Comparison of ENCODE assay signal across 10 cellular contexts in genomic region chr3:14148041-14148985, GRCh38. TPM values are rescaled to one million over a fixed set of nuclear protein-coding genes. Genes with fewer than 3 reads are reported as not detected.
DNase-seq lines count a peak whose midpoint lies in the region; ATAC-seq and TF ChIP-seq lines count a peak whose summit lies in the region.
"Had no signal": no experiment of that assay in that cellular context is flagged by ENCODE, and none has a peak within 500 bp of the region (broad histone marks: within the 10 kb centered on the region; RNA-seq: fewer than 3 reads in every experiment).

No MANE protein-coding gene starts in this region.

- H3K27ac ChIP-seq in WERI-Rb-1 (no peak overlapping the region), upper lobe of right lung (peak overlapping the region; percentile 96)

- peak overlapping the region; percentile 4 for H3K27ac Mint-ChIP-seq in activated naive CD4-positive, alpha-beta T cell treated with anti-CD3 and anti-CD28 coated beads, Interleukin-2, amount 50 U/mL, for 24 hours
- H3K27ac Mint-ChIP-seq: activated naive CD8-positive, alpha-beta T cell treated with anti-CD3 and anti-CD28 coated beads for 36 hours had no signal

- H3K36me3 Mint-ChIP-seq in activated naive CD4-positive, alpha-beta T cell treated with anti-CD3 and anti-CD28 coated beads, Interleukin-2, amount 50 U/mL, for 24 hours, result peaks cover 8% of the 10 kb centered on the region

- no peaks in the 10 kb centered on the region for H3K9me3 Mint-ChIP-seq in activated naive CD4-positive, alpha-beta T cell treated with anti-CD3 and anti-CD28 coated beads, Interleukin-2, amount 50 U/mL, for 24 hours
- H3K9me3 Mint-ChIP-seq: activated naive CD8-positive, alpha-beta T cell treated with anti-CD3 and anti-CD28 coated beads for 36 hours had no signal

- H3K4me3 Mint-ChIP-seq in activated naive CD4-positive, alpha-beta T cell treated with anti-CD3 and anti-CD28 coated beads, Interleukin-2, amount 50 U/mL, for 24 hours, result no peak overlapping the region
- H3K4me3 Mint-ChIP-seq: activated naive CD8-positive, alpha-beta T cell treated with anti-CD3 and anti-CD28 coated beads for 36 hours had no signal

- intact Hi-C loops in upper lobe of right lung (cut with DNase I), result no loop called here

- TF ChIP-seq CTCF in WERI-Rb-1 (IDR thresholded peaks at IDR 0.05; ENCODE audit: low read depth, low read length) (peak; percentile 80), upper lobe of right lung (IDR thresholded peaks at IDR 0.05) (no peak)

- H3K36me3 ChIP-seq in WERI-Rb-1 (peaks cover 58% of the 10 kb centered on the region), upper lobe of right lung (peaks cover 57% of the 10 kb centered on the region)

- peaks cover 27% of the 10 kb centered on the region for H3K4me1 ChIP-seq in upper lobe of right lung

- no peak for ATAC-seq in upper lobe of right lung
- no peak for ATAC-seq in GM21528 (IDR thresholded peaks at IDR 0.05; ENCODE audit: low FRiP score, unreplicated experiment)
- no peak for ATAC-seq in GM18498 (IDR thresholded peaks at IDR 0.05; ENCODE audit: unreplicated experiment)

- no peaks in the 10 kb centered on the region for H3K9me3 ChIP-seq in WERI-Rb-1 (ENCODE audit: severe bottlenecking)
- no peaks in the 10 kb centered on the region for H3K9me3 ChIP-seq in upper lobe of right lung

- no peak for DNase-seq in activated naive CD4-positive, alpha-beta T cell treated with Interleukin-2 at 50 U/mL for 16 hours
- DNase-seq in WERI-Rb-1, result peak; percentile 78
- peak; percentile 89 for DNase-seq in iPS-NIHi7 (ENCODE audit: extremely low spot score)
- no peak for DNase-seq in upper lobe of right lung
- DNase-seq in NCI-H524 treated with DMSO at 0.1 percent for 48 hours (lab: John Stamatoyannopoulos, UW), result no peak
- DNase-seq: activated naive CD8-positive, alpha-beta T cell treated with anti-CD3 and anti-CD28 coated beads for 36 hours; NCI-H524 had no signal

- H3K4me1 Mint-ChIP-seq in activated naive CD4-positive, alpha-beta T cell treated with anti-CD3 and anti-CD28 coated beads, Interleukin-2, amount 50 U/mL, for 24 hours, result peaks cover 33% of the 10 kb centered on the region

- H3K27me3 ChIP-seq in WERI-Rb-1 (ENCODE audit: insufficient read depth, low read depth, severe bottlenecking), result no peaks in the 10 kb centered on the region
- H3K27me3 ChIP-seq in upper lobe of right lung, result no peaks in the 10 kb centered on the region

- no peaks in the 10 kb centered on the region for H3K27me3 Mint-ChIP-seq in activated naive CD4-positive, alpha-beta T cell treated with anti-CD3 and anti-CD28 coated beads, Interleukin-2, amount 50 U/mL, for 24 hours
- H3K27me3 Mint-ChIP-seq: activated naive CD8-positive, alpha-beta T cell treated with anti-CD3 and anti-CD28 coated beads for 36 hours had no signal

- no peak overlapping the region for H3K4me3 ChIP-seq in WERI-Rb-1 (ENCODE audit: low read depth, low read length)
- no peak overlapping the region for H3K4me3 ChIP-seq in upper lobe of right lung

RNA-seq across cellular contexts. Expression of gene TMEM43, which starts 23.5 kb away (rescaled TPM):
- 86.3 TPM for total RNA-seq in upper lobe of right lung

RNA-seq across cellular contexts. Expression of gene CHCHD4, which starts 23.6 kb away (rescaled TPM):
- total RNA-seq in upper lobe of right lung, result 12.0 TPM

RNA-seq across cellular contexts. Expression of gene XPC, which starts 30.1 kb away (rescaled TPM):
- 36.1 TPM for total RNA-seq in upper lobe of right lung

RNA-seq across cellular contexts. Expression of gene LSM3, which starts 30.3 kb away (rescaled TPM):
- 8.8 TPM for total RNA-seq in upper lobe of right lung

Comparison
In these comparisons a context has a peak if more than half of its experiments do, and no peak if none do; other contexts are left out.
1. DNase-seq: peak in WERI-Rb-1 (single experiment) and iPS-NIHi7 (single experiment); none in activated naive CD4-positive, alpha-beta T cell treated with Interleukin-2 at 50 U/mL for 16 hours (single experiment), upper lobe of right lung (single experiment) and NCI-H524 treated with DMSO at 0.1 percent for 48 hours (single experiment).